ENCODE assay signal across 1 cellular context in genomic region chr17:50955160-50955559, GRCh38.
TF ChIP-seq lines count a peak whose summit lies in the region.

No MANE protein-coding gene starts in this region.

TF ChIP-seq in HepG2, 621 proteins besides CTCF, POLR2A, EP300 and RAD21 (continued from another document and continues in another):
- TF ChIP-seq, protein P1, sequence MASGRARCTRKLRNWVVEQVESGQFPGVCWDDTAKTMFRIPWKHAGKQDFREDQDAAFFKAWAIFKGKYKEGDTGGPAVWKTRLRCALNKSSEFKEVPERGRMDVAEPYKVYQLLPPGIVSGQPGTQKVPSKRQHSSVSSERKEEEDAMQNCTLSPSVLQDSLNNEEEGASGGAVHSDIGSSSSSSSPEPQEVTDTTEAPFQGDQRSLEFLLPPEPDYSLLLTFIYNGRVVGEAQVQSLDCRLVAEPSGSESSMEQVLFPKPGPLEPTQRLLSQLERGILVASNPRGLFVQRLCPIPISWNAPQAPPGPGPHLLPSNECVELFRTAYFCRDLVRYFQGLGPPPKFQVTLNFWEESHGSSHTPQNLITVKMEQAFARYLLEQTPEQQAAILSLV (CRISPR knock-in tag; IDR thresholded peaks at IDR 0.05; ENCODE audit: borderline replicate concordance) = peak; percentile 41; the same call in 1 of the 2 replicates
- TF ChIP-seq HIC2 (CRISPR knock-in tag; IDR thresholded peaks at IDR 0.05; ENCODE audit: low read depth) (0 out of 2 replicates have a peak, but pooled peaks have one; percentile 39), ZNF558 (CRISPR knock-in tag; IDR thresholded peaks at IDR 0.05; ENCODE audit: borderline replicate concordance) (no peak), SP4 (CRISPR knock-in tag; IDR thresholded peaks at IDR 0.05) (no peak), ZNF724P (CRISPR knock-in tag; IDR thresholded peaks at IDR 0.05; ENCODE audit: borderline replicate concordance) (0 out of 2 replicates have a peak, but pooled peaks have one; percentile 23), ZNF891 (CRISPR knock-in tag; IDR thresholded peaks at IDR 0.05) (no peak), FLYWCH1 (CRISPR knock-in tag; IDR thresholded peaks at IDR 0.05) (no peak), ZFP62 (CRISPR knock-in tag; IDR thresholded peaks at IDR 0.05) (no peak), LCORL (IDR thresholded peaks at IDR 0.05) (no peak), LCORL (CRISPR knock-in tag; IDR thresholded peaks at IDR 0.05) (peak; percentile 29; the same call in 1 of the 2 replicates), ZBTB38 (CRISPR knock-in tag; IDR thresholded peaks at IDR 0.05) (0 out of 2 replicates have a peak, but pooled peaks have one; percentile 15), ZNF816 (CRISPR knock-in tag; IDR thresholded peaks at IDR 0.05; ENCODE audit: borderline replicate concordance) (no peak), EHMT2 (IDR thresholded peaks at IDR 0.05; ENCODE audit: borderline replicate concordance, low read depth, low read length) (no peak), ZNF777 (CRISPR knock-in tag; IDR thresholded peaks at IDR 0.05) (no peak), MXD4 (CRISPR knock-in tag; IDR thresholded peaks at IDR 0.05) (no peak), ZNF746 (CRISPR knock-in tag; IDR thresholded peaks at IDR 0.05) (no peak), NRL (CRISPR knock-in tag; IDR thresholded peaks at IDR 0.05; ENCODE audit: borderline replicate concordance) (0 out of 2 replicates have a peak, but pooled peaks have one; percentile 18), SSRP1 (CRISPR knock-in tag; IDR thresholded peaks at IDR 0.05) (no peak), NR2F6 (IDR thresholded peaks at IDR 0.05) (no peak), NR2F6 (CRISPR knock-in tag; IDR thresholded peaks at IDR 0.05) (peak; percentile 56; the same call in 1 of the 2 replicates), RARA (CRISPR knock-in tag; IDR thresholded peaks at IDR 0.05) (0 out of 2 replicates have a peak, but pooled peaks have one; percentile 8), HOXA3 (CRISPR knock-in tag; IDR thresholded peaks at IDR 0.05) (no peak), RFXAP (CRISPR knock-in tag; IDR thresholded peaks at IDR 0.05; ENCODE audit: borderline replicate concordance) (peak; percentile 20; the same call in 1 of the 2 replicates), NFKBIZ (CRISPR knock-in tag; IDR thresholded peaks at IDR 0.05) (no peak), GATAD2A (CRISPR knock-in tag; IDR thresholded peaks at IDR 0.05) (no peak), HNRNPUL1 (IDR thresholded peaks at IDR 0.05; ENCODE audit: low read depth, low read length) (no peak)
- TF ChIP-seq, protein P2, sequence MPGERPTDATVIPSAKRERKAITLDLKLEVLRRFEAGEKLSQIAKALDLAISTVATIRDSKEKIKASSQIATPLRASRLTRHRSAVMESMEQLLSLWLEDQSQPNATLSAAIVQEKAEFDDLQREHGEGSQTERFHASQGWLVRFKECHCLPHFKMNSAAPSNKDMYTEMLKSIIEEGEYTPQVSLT (CRISPR knock-in tag; IDR thresholded peaks at IDR 0.05; ENCODE audit: borderline replicate concordance, low read depth) = no peak
- TF ChIP-seq, protein P3, sequence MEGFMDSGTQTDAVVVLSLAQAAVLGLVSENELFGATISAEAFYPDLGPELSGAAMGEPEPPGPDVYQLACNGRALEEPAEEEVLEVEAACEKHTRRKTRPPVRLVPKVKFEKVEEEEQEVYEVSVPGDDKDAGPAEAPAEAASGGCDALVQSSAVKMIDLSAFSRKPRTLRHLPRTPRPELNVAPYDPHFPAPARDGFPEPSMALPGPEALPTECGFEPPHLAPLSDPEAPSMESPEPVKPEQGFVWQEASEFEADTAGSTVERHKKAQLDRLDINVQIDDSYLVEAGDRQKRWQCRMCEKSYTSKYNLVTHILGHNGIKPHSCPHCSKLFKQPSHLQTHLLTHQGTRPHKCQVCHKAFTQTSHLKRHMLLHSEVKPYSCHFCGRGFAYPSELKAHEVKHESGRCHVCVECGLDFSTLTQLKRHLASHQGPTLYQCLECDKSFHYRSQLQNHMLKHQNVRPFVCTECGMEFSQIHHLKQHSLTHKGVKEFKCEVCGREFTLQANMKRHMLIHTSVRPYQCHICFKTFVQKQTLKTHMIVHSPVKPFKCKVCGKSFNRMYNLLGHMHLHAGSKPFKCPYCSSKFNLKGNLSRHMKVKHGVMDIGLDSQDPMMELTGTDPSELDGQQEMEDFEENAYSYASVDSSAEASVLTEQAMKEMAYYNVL (CRISPR knock-in tag; IDR thresholded peaks at IDR 0.05; ENCODE audit: borderline replicate concordance) = 0 out of 2 replicates have a peak, but pooled peaks have one; percentile 10
- TF ChIP-seq, protein P4, sequence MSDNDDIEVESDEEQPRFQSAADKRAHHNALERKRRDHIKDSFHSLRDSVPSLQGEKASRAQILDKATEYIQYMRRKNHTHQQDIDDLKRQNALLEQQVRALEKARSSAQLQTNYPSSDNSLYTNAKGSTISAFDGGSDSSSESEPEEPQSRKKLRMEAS (IDR thresholded peaks at IDR 0.05) = 0 out of 2 replicates have a peak, but pooled peaks have one; percentile 18
- TF ChIP-seq, protein P5, sequence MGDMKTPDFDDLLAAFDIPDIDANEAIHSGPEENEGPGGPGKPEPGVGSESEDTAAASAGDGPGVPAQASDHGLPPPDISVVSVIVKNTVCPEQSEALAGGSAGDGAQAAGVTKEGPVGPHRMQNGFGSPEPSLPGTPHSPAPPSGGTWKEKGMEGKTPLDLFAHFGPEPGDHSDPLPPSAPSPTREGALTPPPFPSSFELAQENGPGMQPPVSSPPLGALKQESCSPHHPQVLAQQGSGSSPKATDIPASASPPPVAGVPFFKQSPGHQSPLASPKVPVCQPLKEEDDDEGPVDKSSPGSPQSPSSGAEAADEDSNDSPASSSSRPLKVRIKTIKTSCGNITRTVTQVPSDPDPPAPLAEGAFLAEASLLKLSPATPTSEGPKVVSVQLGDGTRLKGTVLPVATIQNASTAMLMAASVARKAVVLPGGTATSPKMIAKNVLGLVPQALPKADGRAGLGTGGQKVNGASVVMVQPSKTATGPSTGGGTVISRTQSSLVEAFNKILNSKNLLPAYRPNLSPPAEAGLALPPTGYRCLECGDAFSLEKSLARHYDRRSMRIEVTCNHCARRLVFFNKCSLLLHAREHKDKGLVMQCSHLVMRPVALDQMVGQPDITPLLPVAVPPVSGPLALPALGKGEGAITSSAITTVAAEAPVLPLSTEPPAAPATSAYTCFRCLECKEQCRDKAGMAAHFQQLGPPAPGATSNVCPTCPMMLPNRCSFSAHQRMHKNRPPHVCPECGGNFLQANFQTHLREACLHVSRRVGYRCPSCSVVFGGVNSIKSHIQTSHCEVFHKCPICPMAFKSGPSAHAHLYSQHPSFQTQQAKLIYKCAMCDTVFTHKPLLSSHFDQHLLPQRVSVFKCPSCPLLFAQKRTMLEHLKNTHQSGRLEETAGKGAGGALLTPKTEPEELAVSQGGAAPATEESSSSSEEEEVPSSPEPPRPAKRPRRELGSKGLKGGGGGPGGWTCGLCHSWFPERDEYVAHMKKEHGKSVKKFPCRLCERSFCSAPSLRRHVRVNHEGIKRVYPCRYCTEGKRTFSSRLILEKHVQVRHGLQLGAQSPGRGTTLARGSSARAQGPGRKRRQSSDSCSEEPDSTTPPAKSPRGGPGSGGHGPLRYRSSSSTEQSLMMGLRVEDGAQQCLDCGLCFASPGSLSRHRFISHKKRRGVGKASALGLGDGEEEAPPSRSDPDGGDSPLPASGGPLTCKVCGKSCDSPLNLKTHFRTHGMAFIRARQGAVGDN (CRISPR knock-in tag; IDR thresholded peaks at IDR 0.05) = peak; percentile 45; the same call in 1 of the 2 replicates
- TF ChIP-seq, protein P6, sequence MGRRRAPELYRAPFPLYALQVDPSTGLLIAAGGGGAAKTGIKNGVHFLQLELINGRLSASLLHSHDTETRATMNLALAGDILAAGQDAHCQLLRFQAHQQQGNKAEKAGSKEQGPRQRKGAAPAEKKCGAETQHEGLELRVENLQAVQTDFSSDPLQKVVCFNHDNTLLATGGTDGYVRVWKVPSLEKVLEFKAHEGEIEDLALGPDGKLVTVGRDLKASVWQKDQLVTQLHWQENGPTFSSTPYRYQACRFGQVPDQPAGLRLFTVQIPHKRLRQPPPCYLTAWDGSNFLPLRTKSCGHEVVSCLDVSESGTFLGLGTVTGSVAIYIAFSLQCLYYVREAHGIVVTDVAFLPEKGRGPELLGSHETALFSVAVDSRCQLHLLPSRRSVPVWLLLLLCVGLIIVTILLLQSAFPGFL (CRISPR knock-in tag; IDR thresholded peaks at IDR 0.05) = no peak
- TF ChIP-seq, protein P7, sequence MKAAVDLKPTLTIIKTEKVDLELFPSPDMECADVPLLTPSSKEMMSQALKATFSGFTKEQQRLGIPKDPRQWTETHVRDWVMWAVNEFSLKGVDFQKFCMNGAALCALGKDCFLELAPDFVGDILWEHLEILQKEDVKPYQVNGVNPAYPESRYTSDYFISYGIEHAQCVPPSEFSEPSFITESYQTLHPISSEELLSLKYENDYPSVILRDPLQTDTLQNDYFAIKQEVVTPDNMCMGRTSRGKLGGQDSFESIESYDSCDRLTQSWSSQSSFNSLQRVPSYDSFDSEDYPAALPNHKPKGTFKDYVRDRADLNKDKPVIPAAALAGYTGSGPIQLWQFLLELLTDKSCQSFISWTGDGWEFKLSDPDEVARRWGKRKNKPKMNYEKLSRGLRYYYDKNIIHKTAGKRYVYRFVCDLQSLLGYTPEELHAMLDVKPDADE (CRISPR knock-in tag; IDR thresholded peaks at IDR 0.05) = no peak
- TF ChIP-seq, protein P8, sequence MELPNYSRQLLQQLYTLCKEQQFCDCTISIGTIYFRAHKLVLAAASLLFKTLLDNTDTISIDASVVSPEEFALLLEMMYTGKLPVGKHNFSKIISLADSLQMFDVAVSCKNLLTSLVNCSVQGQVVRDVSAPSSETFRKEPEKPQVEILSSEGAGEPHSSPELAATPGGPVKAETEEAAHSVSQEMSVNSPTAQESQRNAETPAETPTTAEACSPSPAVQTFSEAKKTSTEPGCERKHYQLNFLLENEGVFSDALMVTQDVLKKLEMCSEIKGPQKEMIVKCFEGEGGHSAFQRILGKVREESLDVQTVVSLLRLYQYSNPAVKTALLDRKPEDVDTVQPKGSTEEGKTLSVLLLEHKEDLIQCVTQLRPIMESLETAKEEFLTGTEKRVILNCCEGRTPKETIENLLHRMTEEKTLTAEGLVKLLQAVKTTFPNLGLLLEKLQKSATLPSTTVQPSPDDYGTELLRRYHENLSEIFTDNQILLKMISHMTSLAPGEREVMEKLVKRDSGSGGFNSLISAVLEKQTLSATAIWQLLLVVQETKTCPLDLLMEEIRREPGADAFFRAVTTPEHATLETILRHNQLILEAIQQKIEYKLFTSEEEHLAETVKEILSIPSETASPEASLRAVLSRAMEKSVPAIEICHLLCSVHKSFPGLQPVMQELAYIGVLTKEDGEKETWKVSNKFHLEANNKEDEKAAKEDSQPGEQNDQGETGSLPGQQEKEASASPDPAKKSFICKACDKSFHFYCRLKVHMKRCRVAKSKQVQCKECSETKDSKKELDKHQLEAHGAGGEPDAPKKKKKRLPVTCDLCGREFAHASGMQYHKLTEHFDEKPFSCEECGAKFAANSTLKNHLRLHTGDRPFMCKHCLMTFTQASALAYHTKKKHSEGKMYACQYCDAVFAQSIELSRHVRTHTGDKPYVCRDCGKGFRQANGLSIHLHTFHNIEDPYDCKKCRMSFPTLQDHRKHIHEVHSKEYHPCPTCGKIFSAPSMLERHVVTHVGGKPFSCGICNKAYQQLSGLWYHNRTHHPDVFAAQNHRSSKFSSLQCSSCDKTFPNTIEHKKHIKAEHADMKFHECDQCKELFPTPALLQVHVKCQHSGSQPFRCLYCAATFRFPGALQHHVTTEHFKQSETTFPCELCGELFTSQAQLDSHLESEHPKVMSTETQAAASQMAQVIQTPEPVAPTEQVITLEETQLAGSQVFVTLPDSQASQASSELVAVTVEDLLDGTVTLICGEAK (IDR thresholded peaks at IDR 0.05) = no peak
- TF ChIP-seq, protein P8 (CRISPR knock-in tag; IDR thresholded peaks at IDR 0.05) = peak; percentile 37; the same call in 1 of the 2 replicates
- TF ChIP-seq, protein P9, sequence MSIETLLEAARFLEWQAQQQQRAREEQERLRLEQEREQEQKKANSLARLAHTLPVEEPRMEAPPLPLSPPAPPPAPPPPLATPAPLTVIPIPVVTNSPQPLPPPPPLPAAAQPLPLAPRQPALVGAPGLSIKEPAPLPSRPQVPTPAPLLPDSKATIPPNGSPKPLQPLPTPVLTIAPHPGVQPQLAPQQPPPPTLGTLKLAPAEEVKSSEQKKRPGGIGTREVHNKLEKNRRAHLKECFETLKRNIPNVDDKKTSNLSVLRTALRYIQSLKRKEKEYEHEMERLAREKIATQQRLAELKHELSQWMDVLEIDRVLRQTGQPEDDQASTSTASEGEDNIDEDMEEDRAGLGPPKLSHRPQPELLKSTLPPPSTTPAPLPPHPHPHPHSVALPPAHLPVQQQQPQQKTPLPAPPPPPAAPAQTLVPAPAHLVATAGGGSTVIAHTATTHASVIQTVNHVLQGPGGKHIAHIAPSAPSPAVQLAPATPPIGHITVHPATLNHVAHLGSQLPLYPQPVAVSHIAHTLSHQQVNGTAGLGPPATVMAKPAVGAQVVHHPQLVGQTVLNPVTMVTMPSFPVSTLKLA (IDR thresholded peaks at IDR 0.05) = peak; percentile 32; the same call in 1 of the 2 replicates
